In the genomic region with DNA sequence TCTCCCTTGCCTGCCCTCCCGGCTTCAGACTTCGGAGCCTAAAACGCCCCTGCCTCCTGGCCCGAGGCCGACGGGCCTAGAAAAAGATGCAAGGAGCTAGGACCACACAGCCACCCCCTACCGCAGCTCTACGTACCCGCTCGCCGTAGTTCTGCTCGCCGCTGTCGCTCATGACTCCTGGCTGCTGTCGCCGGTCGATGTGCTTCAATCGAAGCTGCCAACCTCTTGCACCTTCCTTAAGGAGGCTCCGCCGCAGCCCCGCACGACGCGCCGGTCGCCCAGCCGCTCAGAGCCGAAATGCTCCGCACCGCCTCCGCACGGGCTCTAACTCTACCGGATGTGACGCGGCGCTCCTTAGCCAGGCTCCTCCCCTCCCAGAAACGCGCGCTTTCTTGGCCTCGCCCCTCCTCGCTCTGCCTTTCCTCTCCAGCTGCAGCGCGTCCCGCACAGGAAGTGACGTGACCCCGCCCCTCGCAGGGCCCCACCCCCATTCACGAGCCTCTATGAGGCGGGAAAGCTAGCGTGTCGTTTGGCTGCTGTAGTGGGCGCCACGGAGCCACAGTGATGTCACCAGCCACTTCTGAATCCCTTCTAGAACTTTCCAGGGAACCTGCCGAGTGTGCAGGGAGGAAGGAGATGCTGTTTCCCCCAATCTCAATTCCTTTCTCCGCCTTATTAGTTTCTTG, we compare ENCODE assay signal across 8 cellular contexts. TPM values are rescaled to one million over a fixed set of nuclear protein-coding genes. Genes with fewer than 3 reads are reported as not detected.
DNase-seq lines count a peak whose midpoint lies in the region; ATAC-seq, FAIRE-seq and TF ChIP-seq lines count a peak whose summit lies in the region.

A gene (minus strand): TSS at position 326 of the 686 bp plus-strand sequence. CDS start 154 bp downstream, at position 172.

- intact Hi-C loops in cardiac septum (cut with DNase I) = loop anchor here (2.0 to 5.0 kb wide), 3 partner anchors 113 to 629 kb away; a partner anchor contains a TSS

- ATAC-seq in HG02852 (IDR thresholded peaks at IDR 0.05; ENCODE audit: unreplicated experiment) = peak; percentile 89
- ATAC-seq in T-cell (replicated peaks in 1 of 4) = peak; percentile 90 to 93 (median 92)

- POLR2A ChIA-PET in T-cell (lab: Charles Lee) = interaction anchor here (0.6 to 3.5 kb wide), 16 partner anchors 10 to 846 kb away, joined by 3 to 45 read pairs (median 4); a partner anchor contains a TSS

- DNase-seq in GM12892 (ENCODE audit: insufficient read length) (peak; percentile 87), NCI-H1436 treated with DMSO at 0.1 percent for 48 hours (lab: John Stamatoyannopoulos, UW) (peak; percentile 97), T-cell (peak; percentile 94 to 99 (median 99)), cardiac septum (ENCODE audit: low spot score) (peak; percentile 100), pons (ENCODE audit: low spot score) (peak; percentile 98), type B pancreatic cell (ENCODE audit: extremely low spot score, unreplicated experiment) (peak; percentile 98)

- peaks cover 10% of the 10 kb centered on the region for H3K36me3 Mint-ChIP-seq in T-cell
- H3K36me3 Mint-ChIP-seq in type B pancreatic cell = peaks cover 25% of the 10 kb centered on the region

- peak within 1 kb of the TSS; percentile 94 for H3K27ac ChIP-seq in adipose tissue (ENCODE audit: low read depth, low read length)

- 1 to 2% (median 1%) methylated on average over 53 to 55 of the region's 55 CpGs for WGBS in adipose tissue, 3 donors

- no peaks in the 10 kb centered on the region for H3K9me3 Mint-ChIP-seq in T-cell
- peaks cover 4% of the 10 kb centered on the region for H3K9me3 Mint-ChIP-seq in type B pancreatic cell

- CTCF ChIA-PET in T-cell (lab: Charles Lee) = interaction anchor here (0.5 to 1.9 kb wide), 4 partner anchors 11 to 633 kb away, joined by 3 to 9 read pairs (median 6); a partner anchor contains a TSS

- H3K4me3 Mint-ChIP-seq in T-cell (peak within 1 kb of the TSS; percentile 98 to 100 (median 100)), type B pancreatic cell (peak within 1 kb of the TSS; percentile 100)

- TF ChIP-seq POLR2A in GM12892 (IDR thresholded peaks at IDR 0.05; ENCODE audit: low read depth, low read length) = peak; percentile 99

- peak within 1 kb of the TSS; percentile 100 for H3K27ac Mint-ChIP-seq in T-cell
- peak within 1 kb of the TSS; percentile 100 for H3K27ac Mint-ChIP-seq in type B pancreatic cell

- H3K4me1 Mint-ChIP-seq in T-cell = peaks cover 37 to 46% (median 42%) of the 10 kb centered on the region in 3 donors
- H3K4me1 Mint-ChIP-seq in type B pancreatic cell (ENCODE audit: unreplicated experiment) = peaks cover 28% of the 10 kb centered on the region

- TF ChIP-seq CTCF in type B pancreatic cell (conservative IDR thresholded peaks at IDR 0.05) = peak; percentile 44

- FAIRE-seq in GM12892 (lab: Jason Lieb, UNC) = peak; percentile 98

- H3K27me3 Mint-ChIP-seq in T-cell (no peaks in the 10 kb centered on the region), type B pancreatic cell (peaks cover 8% of the 10 kb centered on the region)

RNA-seq across cellular contexts. Expression of the gene that starts here (rescaled TPM):
- polyA plus RNA-seq in GM12892 (2012; ENCODE audit: missing spikeins) = 166 TPM
- total RNA-seq in T-cell = 100 to 1,000 TPM; 166 to 583 (median 175) TPM
- polyA plus RNA-seq in adipose tissue = 10 to 100 TPM; 25.8 to 96.8 (median 82.3) TPM
- 62.1 TPM for total RNA-seq in cardiac septum
- 136 and 205 TPM in 2 replicates for total RNA-seq in type B pancreatic cell (ENCODE audit: low replicate concordance)

Comparison
In these comparisons a context has a peak if more than half of its experiments do, and no peak if none do; other contexts are left out.
1. Peak in every context shown above with its lines: DNase-seq, ATAC-seq and H3K27ac ChIP-seq.